Comparison of ENCODE assay signal across 2 cellular contexts in the genomic region with DNA sequence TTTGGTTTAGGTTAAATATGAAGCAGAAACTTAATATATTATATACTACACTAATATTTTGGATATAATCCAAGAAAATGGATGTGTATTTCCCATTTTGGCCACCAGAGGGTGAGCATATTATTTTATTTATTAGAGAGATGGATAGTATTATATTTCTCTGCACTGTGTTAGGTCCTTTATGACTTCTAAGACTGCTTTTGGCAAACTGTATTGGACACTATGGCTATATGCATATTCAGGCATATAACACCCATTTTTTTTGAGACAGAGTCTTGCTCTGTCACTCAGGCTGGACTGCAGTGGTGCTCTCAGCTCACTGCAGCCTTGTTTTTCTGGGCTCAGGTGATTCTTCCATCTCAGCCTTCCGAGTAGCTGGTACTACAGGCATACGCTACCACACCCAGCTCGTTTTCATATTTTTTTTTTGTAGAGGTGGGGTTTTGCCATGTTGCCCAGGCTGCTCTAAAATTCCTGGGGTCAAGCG.
TF ChIP-seq lines count a peak whose summit lies in the region.

No MANE protein-coding gene starts in this region.

TF ChIP-seq in K562, 482 proteins besides CTCF, POLR2A, EP300 and RAD21:
- TF ChIP-seq CREM (IDR thresholded peaks at IDR 0.05; ENCODE audit: low read depth) (no peak), ELF1 (tag; IDR thresholded peaks at IDR 0.05) (no peak), TAL1 (IDR thresholded peaks at IDR 0.05) (no peak), NFIC (IDR thresholded peaks at IDR 0.05) (peak; percentile 87), BHLHE40 (IDR thresholded peaks at IDR 0.05; ENCODE audit: low read length) (no peak)
- TF ChIP-seq, protein P1, sequence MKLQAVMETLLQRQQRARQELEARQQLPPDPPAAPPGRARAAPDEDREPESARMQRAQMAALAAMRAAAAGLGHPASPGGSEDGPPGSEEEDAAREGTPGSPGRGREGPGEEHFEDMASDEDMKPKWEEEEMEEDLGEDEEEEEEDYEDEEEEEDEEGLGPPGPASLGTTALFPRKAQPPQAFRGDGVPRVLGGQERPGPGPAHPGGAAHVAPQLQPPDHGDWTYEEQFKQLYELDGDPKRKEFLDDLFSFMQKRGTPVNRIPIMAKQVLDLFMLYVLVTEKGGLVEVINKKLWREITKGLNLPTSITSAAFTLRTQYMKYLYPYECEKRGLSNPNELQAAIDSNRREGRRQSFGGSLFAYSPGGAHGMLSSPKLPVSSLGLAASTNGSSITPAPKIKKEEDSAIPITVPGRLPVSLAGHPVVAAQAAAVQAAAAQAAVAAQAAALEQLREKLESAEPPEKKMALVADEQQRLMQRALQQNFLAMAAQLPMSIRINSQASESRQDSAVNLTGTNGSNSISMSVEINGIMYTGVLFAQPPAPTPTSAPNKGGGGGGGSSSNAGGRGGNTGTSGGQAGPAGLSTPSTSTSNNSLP (IDR thresholded peaks at IDR 0.05; ENCODE audit: borderline replicate concordance, low read depth, low read length) = peak; percentile 80; the same call in 1 of the 2 replicates

TF ChIP-seq in HepG2, 621 proteins besides CTCF, POLR2A, EP300 and RAD21:
- peak; percentile 44; the same call in 1 of the 2 replicates for TF ChIP-seq SMC3 (IDR thresholded peaks at IDR 0.05; ENCODE audit: low read length)
- TF ChIP-seq HOXA3 (CRISPR knock-in tag; IDR thresholded peaks at IDR 0.05) = no peak
- no peak for TF ChIP-seq NCOR1 (IDR thresholded peaks at IDR 0.05; ENCODE audit: borderline replicate concordance, low read length)
- no peak for TF ChIP-seq PITX1 (CRISPR knock-in tag; IDR thresholded peaks at IDR 0.05)
- TF ChIP-seq, protein P1 (IDR thresholded peaks at IDR 0.05; ENCODE audit: low read depth, low read length) = peak; percentile 73; the same call in 1 of the 2 replicates
- peak; percentile 37 for TF ChIP-seq STAG1 (CRISPR knock-in tag; IDR thresholded peaks at IDR 0.05)
